In genomic region chr20:60062431-60063336, GRCh38 we compare ENCODE assay signal across 10 cellular contexts.
DNase-seq lines count a peak whose midpoint lies in the region; TF ChIP-seq lines count a peak whose summit lies in the region.
"Had no signal": no experiment of that assay in that cellular context is flagged by ENCODE, and none has a peak within 500 bp of the region (broad histone marks: within the 10 kb centered on the region; RNA-seq: fewer than 3 reads in every experiment).

No MANE protein-coding gene starts in this region.

- TF ChIP-seq CTCF in HFFc6 (IDR thresholded peaks at IDR 0.05) (no peak; the same call in 1 of the 2 replicates), astrocyte of the spinal cord (IDR thresholded peaks at IDR 0.05; ENCODE audit: low read depth, low read length) (no peak), transverse colon (IDR thresholded peaks at IDR 0.05) (no peak)

- peak; percentile 91 for DNase-seq in HFFc6
- DNase-seq in astrocyte of the spinal cord (ENCODE audit: low read depth, low spot score) = peak; percentile 71
- DNase-seq in transverse colon = no peak
- DNase-seq in NCI-H2081 treated with DMSO at 0.1 percent for 48 hours (lab: John Stamatoyannopoulos, UW) = no peak
- no peak for DNase-seq in stimulated activated CD4-positive, alpha-beta T cell treated with anti-CD3 and anti-CD28 coated beads, Interleukin-2, amount 100 ng/mL, for 24 hours
- DNase-seq: activated naive CD4-positive, alpha-beta T cell treated with anti-CD3 and anti-CD28 coated beads, Interleukin-2, amount 10 ng/mL, durations not matched to agents 7 days and 5 days; stimulated activated CD4-positive, alpha-beta T cell treated with anti-CD3 and anti-CD28 coated beads, Interleukin-15, amount 100 ng/mL, for 24 hours had no signal

- H3K36me3 ChIP-seq in transverse colon = no peaks in the 10 kb centered on the region

- H3K27ac ChIP-seq in layer of hippocampus (ENCODE audit: low read depth, low read length) (peak overlapping the region; percentile 75), temporal lobe (ENCODE audit: low read depth, low read length) (peak overlapping the region; percentile 71), transverse colon (peak overlapping the region in 2 of 4 donors; percentile 14 to 25)

- no peaks in the 10 kb centered on the region; the same call in 1 of the 2 replicates for H3K9me3 Mint-ChIP-seq in HFFc6

- intact Hi-C loops in transverse colon (cut with DNase I; ENCODE audit: low total_unique reads) = no loop called here

- in situ Hi-C loops in astrocyte of the spinal cord (cut with HindIII; ENCODE audit: low sequenced_read_pairs) = no loop called here
- in situ Hi-C loops in transverse colon (cut with MboI; ENCODE audit: low pct_ligation_motif_present in 1 of 4, low pct_unique_long_range_greater_than_20kb in 1 of 4, low sequenced_read_pairs in 3 of 4) = no loop called here

- peaks cover 0 to under 1% (median 0%) of the 10 kb centered on the region in 4 donors for H3K4me1 ChIP-seq in transverse colon

- H3K4me3 Mint-ChIP-seq in HFFc6 = peak overlapping the region; percentile 81
- H3K4me3 Mint-ChIP-seq: activated naive CD4-positive, alpha-beta T cell treated with anti-CD3 and anti-CD28 coated beads, Interleukin-2, amount 10 ng/mL, durations not matched to agents 7 days and 5 days had no signal

- H3K4me1 Mint-ChIP-seq in HFFc6 (ENCODE audit: low read depth) = peaks cover 49% of the 10 kb centered on the region

- no peak for TF ChIP-seq EP300 in transverse colon (IDR thresholded peaks at IDR 0.05; ENCODE audit: low read depth)

- no peak overlapping the region for H3K4me3 ChIP-seq in astrocyte of the spinal cord (ENCODE audit: low read depth, low read length)
- no peak overlapping the region for H3K4me3 ChIP-seq in transverse colon
- H3K4me3 ChIP-seq: GM12878 had no signal

- H3K36me3 Mint-ChIP-seq in HFFc6 (ENCODE audit: low read depth) = peaks cover 7% of the 10 kb centered on the region

- peaks cover 7% of the 10 kb centered on the region for H3K27me3 Mint-ChIP-seq in HFFc6 (ENCODE audit: insufficient read depth)
- H3K27me3 Mint-ChIP-seq: activated naive CD4-positive, alpha-beta T cell treated with anti-CD3 and anti-CD28 coated beads, Interleukin-2, amount 10 ng/mL, durations not matched to agents 7 days and 5 days had no signal

- 51 to 67% methylated on average over 9 to 19 of the region's 25 CpGs for WGBS in transverse colon (ENCODE audit: low coverage in 1 of 2), 2 donors

- no peaks in the 10 kb centered on the region for H3K9me3 ChIP-seq in transverse colon

- H3K27me3 ChIP-seq in layer of hippocampus (ENCODE audit: control insufficient read depth, insufficient read depth, low read length) = no peaks in the 10 kb centered on the region
- no peaks in the 10 kb centered on the region for H3K27me3 ChIP-seq in transverse colon

- peak overlapping the region; percentile 86 for H3K27ac Mint-ChIP-seq in HFFc6
- H3K27ac Mint-ChIP-seq: activated naive CD4-positive, alpha-beta T cell treated with anti-CD3 and anti-CD28 coated beads, Interleukin-2, amount 10 ng/mL, durations not matched to agents 7 days and 5 days had no signal

- TF ChIP-seq POLR2A in transverse colon (IDR thresholded peaks at IDR 0.05) = no peak

Comparison
In these comparisons a context has a peak if more than half of its experiments do, and no peak if none do; other contexts are left out.
1. DNase-seq: peak in HFFc6 (single experiment) and astrocyte of the spinal cord (single experiment); none in transverse colon (single experiment), NCI-H2081 treated with DMSO at 0.1 percent for 48 hours (single experiment) and stimulated activated CD4-positive, alpha-beta T cell treated with anti-CD3 and anti-CD28 coated beads, Interleukin-2, amount 100 ng/mL, for 24 hours (0 of 2).